Comparison of ENCODE assay signal across 8 cellular contexts in the genomic region with DNA sequence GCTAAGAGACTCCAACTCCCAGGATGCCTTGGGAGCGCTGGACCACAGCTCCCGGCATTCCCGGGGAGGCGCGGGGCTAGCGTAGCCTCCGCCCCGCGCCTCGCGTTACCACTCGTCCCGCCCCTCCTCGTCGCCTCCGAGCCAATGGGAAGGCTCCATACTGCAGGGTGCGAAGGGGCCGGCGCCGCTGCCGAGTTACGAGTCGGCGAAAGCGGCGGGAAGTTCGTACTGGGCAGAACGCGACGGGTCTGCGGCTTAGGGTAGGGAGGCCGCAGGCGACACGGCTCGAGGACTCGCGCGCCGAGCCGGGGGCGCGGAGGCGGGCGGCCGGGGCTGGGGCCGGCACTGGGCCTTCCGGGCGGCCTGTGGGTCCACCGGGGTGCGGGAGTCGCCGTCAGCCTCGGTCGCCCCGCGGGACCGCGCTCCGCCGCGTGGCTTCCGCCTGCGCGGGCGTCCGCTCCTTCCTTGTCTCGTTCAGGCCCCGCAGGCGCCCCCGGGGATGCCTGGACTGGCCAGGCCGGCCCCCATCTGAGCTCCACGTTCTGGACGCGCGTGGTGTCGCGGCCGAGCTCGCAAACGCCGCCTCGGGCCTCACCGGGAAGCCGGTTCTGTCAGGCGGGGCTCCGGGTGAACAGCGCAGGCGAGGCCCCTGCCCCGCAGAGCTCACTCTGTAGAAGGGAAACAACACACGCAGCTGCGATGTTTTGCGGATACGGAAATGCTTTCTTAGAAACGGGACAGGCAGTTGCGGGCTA. TPM values are rescaled to one million over a fixed set of nuclear protein-coding genes. Genes with fewer than 3 reads are reported as not detected.
A peak's percentile ranks its signal among the peaks of the same experiment; 100 is the strongest.
DNase-seq lines count a peak whose midpoint lies in the region; ATAC-seq, FAIRE-seq and TF ChIP-seq lines count a peak whose summit lies in the region.

Gene VRK1 (plus strand): TSS at position 195 of the 755 bp plus-strand sequence. CDS start 36,090 bp downstream, outside the sequence.

- H3K9ac ChIP-seq in HepG2 (ENCODE audit: insufficient read depth, low read depth, low read length), result peak within 1 kb of the TSS; percentile 64

- peak; percentile 92 for FAIRE-seq in HepG2 (lab: Jason Lieb, UNC)

- CTCF ChIA-PET in HepG2 (lab: Yijun Ruan, JAX; ENCODE audit: low intra/inter-chr PET ratio, low total read pairs), result no interaction called here

- H3K4me1 Mint-ChIP-seq in CD4-positive, CD25-positive, alpha-beta regulatory T cell, result peaks cover 15 to 29% (median 28%) of the 10 kb centered on the region in 4 donors

- H3K27me3 Mint-ChIP-seq in CD4-positive, CD25-positive, alpha-beta regulatory T cell, result peaks cover 4% of the 10 kb centered on the region

- 0% methylated on average over 13 of the region's 95 CpGs for WGBS in HepG2 (ENCODE audit: low lambda C conversion rate)

- no peaks in the 10 kb centered on the region for H3K9me3 ChIP-seq in CD4-positive, CD25-positive, alpha-beta regulatory T cell (ENCODE audit: control insufficient read depth in 2 of 2, low read length in 2 of 2)
- H3K9me3 ChIP-seq in HepG2 (ENCODE audit: low read length), result no peaks in the 10 kb centered on the region

- no peak for TF ChIP-seq CTCF in HepG2 (CRISPR knock-in tag; IDR thresholded peaks at IDR 0.05)

- H3K4me1 ChIP-seq in CD4-positive, CD25-positive, alpha-beta regulatory T cell (ENCODE audit: control insufficient read depth, insufficient read depth, low read length, poor library complexity, severe bottlenecking), result peaks cover 15% of the 10 kb centered on the region
- peaks cover 34% of the 10 kb centered on the region for H3K4me1 ChIP-seq in HepG2 (ENCODE audit: insufficient read depth, low read length)

- H3K27ac ChIP-seq in CD4-positive, CD25-positive, alpha-beta regulatory T cell (ENCODE audit: insufficient read depth, low read length, poor library complexity, severe bottlenecking), result peak within 1 kb of the TSS; percentile 77
- H3K27ac ChIP-seq in HepG2 (ENCODE audit: extremely low read length, insufficient read depth, low read length), result peak within 1 kb of the TSS; percentile 74

- TF ChIP-seq POLR2A in HepG2 (IDR thresholded peaks at IDR 0.05; ENCODE audit: insufficient read depth in 1 of 2, low read depth in 2 of 2, low read length in 2 of 2), result peak; percentile 45 to 63; a peak in 2 of 4 replicates

- peak within 1 kb of the TSS; percentile 79 for H2AFZ ChIP-seq in HepG2 (ENCODE audit: low read length)

- POLR2A ChIA-PET in HepG2 (lab: Yijun Ruan, JAX), result interaction anchor here (1.6 kb wide), 1 partner anchor 9 kb away, joined by 4 read pairs; no protein-coding TSS in a partner anchor

- no peaks in the 10 kb centered on the region for H4K20me1 ChIP-seq in HepG2 (ENCODE audit: insufficient read depth, low read length)

- peak within 1 kb of the TSS; percentile 86 to 93 (median 89) for H3K27ac Mint-ChIP-seq in CD4-positive, CD25-positive, alpha-beta regulatory T cell

- no peaks in the 10 kb centered on the region for H3K9me3 Mint-ChIP-seq in CD4-positive, CD25-positive, alpha-beta regulatory T cell

- in situ Hi-C loops in HepG2 (cut with HindIII; ENCODE audit: extremely low pct_ligation_motif_present, low pct_unique_long_range_greater_than_20kb), result no loop called here

- DNase-seq in CD4-positive, CD25-positive, alpha-beta regulatory T cell, result peak; percentile 89 to 98 (median 92)
- DNase-seq in NCI-H774 (lab: John Stamatoyannopoulos, UW), result peak; percentile 98
- DNase-seq in activated CD4-positive, alpha-beta T cell treated with anti-CD3 and anti-CD28 coated beads, Interleukin-2, amount 50 U/mL, for 24 hours (ENCODE audit: low read depth in 1 of 2, low spot score in 1 of 2), result peak; percentile 87 to 92
- DNase-seq in dermis blood vessel endothelial cell, result peak; percentile 97
- DNase-seq in HepG2 (ENCODE audit: low spot score), result peak; percentile 90
- peak; percentile 91 for DNase-seq in stimulated activated CD4-positive, alpha-beta T cell treated with anti-CD3 and anti-CD28 coated beads, Interleukin-2, amount 100 ng/mL, for 48 hours

- peak; percentile 22; the same call in 1 of the 2 replicates for TF ChIP-seq RAD21 in HepG2 (CRISPR knock-in tag; IDR thresholded peaks at IDR 0.05)

- no peaks in the 10 kb centered on the region for H3K27me3 ChIP-seq in CD4-positive, CD25-positive, alpha-beta regulatory T cell (ENCODE audit: control insufficient read depth, insufficient read depth, low read length)
- no peaks in the 10 kb centered on the region; a peak in 1 of 5 replicates for H3K27me3 ChIP-seq in HepG2 (ENCODE audit: control insufficient read depth in 1 of 2, insufficient read depth in 2 of 2, low read length in 2 of 2)

- H3K36me3 ChIP-seq in CD4-positive, CD25-positive, alpha-beta regulatory T cell (ENCODE audit: control insufficient read depth, insufficient read depth, low read length), result no peaks in the 10 kb centered on the region
- H3K36me3 ChIP-seq in HepG2 (replicated peaks in 1 of 2; ENCODE audit: control insufficient read depth in 1 of 2, insufficient read depth in 2 of 2, low read length in 2 of 2), result no peaks in the 10 kb centered on the region

- BruUV-seq in HepG2 (replicated peaks; lab: Mats Ljungman, UMichigan), result no TSS peak

- peak within 1 kb of the TSS; percentile 88 for H3K4me2 ChIP-seq in HepG2 (ENCODE audit: low read depth, low read length)

- peak; percentile 98 to 99 for ATAC-seq in CD4-positive, CD25-positive, alpha-beta regulatory T cell (ENCODE audit: low read depth in 2 of 2)
- ATAC-seq in GM19438 (IDR thresholded peaks at IDR 0.05; ENCODE audit: low read depth, unreplicated experiment) (peak; percentile 98), HG03571 (IDR thresholded peaks at IDR 0.05; ENCODE audit: unreplicated experiment) (peak; percentile 97), HepG2 (peak; percentile 100)

- intact Hi-C loops in HepG2 (cut with micrococcal nuclease; ENCODE audit: unreplicated experiment), result loop anchor here (1.0 kb wide), 1 partner anchor 56 kb away; no protein-coding TSS in a partner anchor

- H3K79me2 ChIP-seq in HepG2 (ENCODE audit: insufficient read depth, low read length), result peaks cover 45% of the 10 kb centered on the region

- peak within 1 kb of the TSS; percentile 89 to 95 (median 92) for H3K4me3 Mint-ChIP-seq in CD4-positive, CD25-positive, alpha-beta regulatory T cell

- H3K4me3 ChIP-seq in CD4-positive, CD25-positive, alpha-beta regulatory T cell (ENCODE audit: low read depth, low read length), result peak within 1 kb of the TSS; percentile 84
- peak within 1 kb of the TSS; percentile 73 to 90 (median 84) for H3K4me3 ChIP-seq in HepG2 (replicated peaks in 1 of 3; ENCODE audit: insufficient read depth in 1 of 3, low read depth in 2 of 3, low read length in 3 of 3)

- no peaks in the 10 kb centered on the region for H3K36me3 Mint-ChIP-seq in CD4-positive, CD25-positive, alpha-beta regulatory T cell

- TF ChIP-seq EP300 in HepG2 (IDR thresholded peaks at IDR 0.05; ENCODE audit: low read depth in 2 of 2, low read length in 2 of 2) (peak in 1 of 2 experiments; percentile 17; a peak in 1 of 4 replicates), HepG2 (CRISPR knock-in tag; IDR thresholded peaks at IDR 0.05; ENCODE audit: borderline replicate concordance) (no peak)

TF ChIP-seq in HepG2, 621 proteins besides CTCF, POLR2A, EP300 and RAD21 (continues in another document):
- TF ChIP-seq CBFB (CRISPR knock-in tag; IDR thresholded peaks at IDR 0.05) (0 out of 2 replicates have a peak, but pooled peaks have one; percentile 11), EED (CRISPR knock-in tag; IDR thresholded peaks at IDR 0.05) (no peak), MAFF (IDR thresholded peaks at IDR 0.05; ENCODE audit: low read depth, low read length) (no peak), CEBPB (IDR thresholded peaks at IDR 0.05; ENCODE audit: borderline replicate concordance, low read depth, low read length) (no peak), RXRA (CRISPR knock-in tag; IDR thresholded peaks at IDR 0.05) (no peak), CHD2 (IDR thresholded peaks at IDR 0.05; ENCODE audit: low read depth, low read length) (peak; percentile 91), FOXC1 (CRISPR knock-in tag; IDR thresholded peaks at IDR 0.05; ENCODE audit: borderline replicate concordance) (peak; percentile 68)

RNA-seq across cellular contexts. Expression of gene VRK1, which starts in this region (rescaled TPM):
- 30.1 TPM for total RNA-seq in CD4-positive, CD25-positive, alpha-beta regulatory T cell
- 10 to 100 TPM; 41.9 to 53.1 (median 46.7) TPM for polyA plus RNA-seq in CD4-positive, CD25-positive, alpha-beta regulatory T cell
- total RNA-seq in dermis blood vessel endothelial cell (41.2 and 44.7 TPM in 2 replicates), HepG2 (2016; rRNA removed; fragmentation: Illumina TruSeq; extraction: Trizol) (51.3 and 60.9 TPM in 2 replicates)
- total RNA-seq in HepG2 (2016; cell fraction: cytosol; rRNA removed; fragmentation: Illumina TruSeq; extraction: Trizol; ENCODE audit: low read depth), result 159 and 190 TPM in 2 replicates
- 58.7 and 61.0 TPM in 2 replicates for total RNA-seq in HepG2 (2016; cell fraction: insoluble cytoplasmic fraction; rRNA removed; fragmentation: Illumina TruSeq; extraction: Trizol)
- 78.3 and 96.8 TPM in 2 replicates for total RNA-seq in HepG2 (2016; cell fraction: membrane; rRNA removed; fragmentation: Illumina TruSeq; extraction: Trizol)
- 51.3 and 54.6 TPM in 2 replicates for total RNA-seq in HepG2 (2016; cell fraction: nucleus; rRNA removed; fragmentation: Illumina TruSeq; extraction: Trizol)
- polyA plus RNA-seq in HepG2 (2011; rRNA removed), result 3.3 and 7.9 TPM in 2 replicates
- 3.5 and 3.7 TPM in 2 replicates for polyA plus RNA-seq in HepG2 (2011; cell fraction: cytosol; rRNA removed)
- polyA plus RNA-seq in HepG2 (2011; cell fraction: nucleus; rRNA removed), result 2.5 and 4.9 TPM in 2 replicates
- polyA plus RNA-seq in HepG2 (2012), result 6.0 and 14.0 TPM in 2 replicates
- 3.9 and 4.2 TPM in 2 replicates for polyA plus RNA-seq in HepG2 (2016; cell fraction: cytosol; fragmentation: Illumina TruSeq; extraction: Trizol; ENCODE audit: low read depth)
- polyA plus RNA-seq in HepG2 (2016; cell fraction: insoluble cytoplasmic fraction; fragmentation: Illumina TruSeq; extraction: Trizol; ENCODE audit: low read depth), result 50.3 and 57.0 TPM in 2 replicates
- 4.0 and 6.2 TPM in 2 replicates for polyA plus RNA-seq in HepG2 (2016; cell fraction: membrane; fragmentation: Illumina TruSeq; extraction: Trizol; ENCODE audit: low read depth)
- polyA plus RNA-seq in HepG2 (2016; cell fraction: nucleus; fragmentation: Illumina TruSeq; extraction: Trizol; ENCODE audit: insufficient read depth, low read depth), result 26.4 and 41.3 TPM in 2 replicates
- 4.6 and 22.0 TPM in 2 replicates for polyA minus RNA-seq in HepG2 (2011; rRNA and poly(A)+ RNA removed; ENCODE audit: low replicate concordance)
- polyA minus RNA-seq in HepG2 (2011; cell fraction: cytosol; rRNA and poly(A)+ RNA removed), result 11.9 and 12.9 TPM in 2 replicates
- polyA minus RNA-seq in HepG2 (2011; cell fraction: nucleus; rRNA and poly(A)+ RNA removed), result 30.6 TPM in 2 replicates

Comparison
In these comparisons a context has a peak if more than half of its experiments do, and no peak if none do; other contexts are left out.
1. Peak in every context shown above with its lines: DNase-seq, ATAC-seq, H3K4me3 ChIP-seq and H3K27ac ChIP-seq.